ENCODE assay signal across 8 cellular contexts in the genomic region with DNA sequence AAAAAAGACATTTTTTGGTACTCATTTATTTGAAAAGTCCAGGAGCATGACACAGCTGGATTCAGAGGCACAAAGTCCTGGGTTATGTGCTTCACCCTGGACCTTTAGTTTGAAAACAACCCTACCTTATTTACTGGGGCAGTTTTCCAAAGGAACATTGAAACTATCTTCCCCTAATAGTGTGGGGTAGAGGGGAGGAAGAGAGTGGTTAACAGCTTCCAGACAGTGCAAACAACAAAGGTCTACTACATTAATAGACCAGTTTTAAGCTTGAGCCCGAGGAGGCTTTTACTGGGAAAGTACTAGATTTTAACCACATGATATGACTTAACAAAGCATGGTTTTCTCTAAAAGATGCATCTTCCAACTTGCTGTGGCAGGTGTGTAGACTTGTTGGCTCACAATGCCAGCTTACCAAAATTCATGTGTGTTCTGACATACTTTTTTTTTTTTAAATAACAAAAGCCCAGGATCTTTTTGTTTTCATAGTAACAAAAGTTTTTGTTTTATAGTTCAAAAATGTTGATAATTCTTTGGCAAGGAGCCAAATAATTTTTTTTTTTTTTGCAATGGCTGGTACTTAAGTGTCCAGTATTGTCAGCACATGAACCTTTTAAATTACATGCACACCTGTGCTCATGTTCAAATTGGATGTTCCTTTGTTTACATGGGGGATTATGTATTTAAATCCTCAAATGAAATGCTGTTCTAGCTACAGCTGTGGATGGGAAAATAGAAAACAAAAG. TPM values are rescaled to one million over a fixed set of nuclear protein-coding genes. Genes with fewer than 3 reads are reported as not detected.
A peak's percentile ranks its signal among the peaks of the same experiment; 100 is the strongest.
DNase-seq lines count a peak whose midpoint lies in the region; ATAC-seq and TF ChIP-seq lines count a peak whose summit lies in the region.

No MANE protein-coding gene starts in this region.

- WGBS in suprapubic skin: 8% methylated on average over 1 of the region's 1 CpG

- peak overlapping the region; percentile 98 for H3K27ac ChIP-seq in suprapubic skin

- POLR2A ChIA-PET in activated CD4-positive, alpha-beta memory T cell treated with anti-CD3 and anti-CD28 coated beads, Interleukin-2, amount 10 ng/mL, durations not matched to agents 7 days and 5 days (lab: Charles Lee): interaction anchor here (1.0 to 6.5 kb wide), 5 partner anchors 9 to 82 kb away, joined by 3 to 62 read pairs (median 9); partner anchors contain the start of genes GSTO2 and ITPRIP

- peaks cover 5% of the 10 kb centered on the region for H3K27me3 Mint-ChIP-seq in activated CD8-positive, alpha-beta memory T cell treated with anti-CD3 and anti-CD28 coated beads, Interleukin-2, amount 10 ng/mL, durations not matched to agents 7 days and 5 days
- H3K27me3 Mint-ChIP-seq in activated CD4-positive, alpha-beta memory T cell treated with anti-CD3 and anti-CD28 coated beads, Interleukin-2, amount 10 ng/mL, durations not matched to agents 7 days and 5 days: peaks cover under 1% of the 10 kb centered on the region

- peaks cover 63% of the 10 kb centered on the region for H3K4me1 Mint-ChIP-seq in activated CD8-positive, alpha-beta memory T cell treated with anti-CD3 and anti-CD28 coated beads, Interleukin-2, amount 10 ng/mL, durations not matched to agents 7 days and 5 days
- peaks cover 66% of the 10 kb centered on the region for H3K4me1 Mint-ChIP-seq in activated CD4-positive, alpha-beta memory T cell treated with anti-CD3 and anti-CD28 coated beads, Interleukin-2, amount 10 ng/mL, durations not matched to agents 7 days and 5 days

- no peak for TF ChIP-seq EP300 in suprapubic skin (IDR thresholded peaks at IDR 0.05)

- TF ChIP-seq POLR2A in suprapubic skin (IDR thresholded peaks at IDR 0.05): no peak

- no peaks in the 10 kb centered on the region for H3K9me3 ChIP-seq in suprapubic skin

- H3K36me3 ChIP-seq in suprapubic skin: peaks cover 29% of the 10 kb centered on the region

- H3K36me3 Mint-ChIP-seq in activated CD8-positive, alpha-beta memory T cell treated with anti-CD3 and anti-CD28 coated beads, Interleukin-2, amount 10 ng/mL, durations not matched to agents 7 days and 5 days: peaks cover 46% of the 10 kb centered on the region
- H3K36me3 Mint-ChIP-seq in activated CD4-positive, alpha-beta memory T cell treated with anti-CD3 and anti-CD28 coated beads, Interleukin-2, amount 10 ng/mL, durations not matched to agents 7 days and 5 days (ENCODE audit: low read depth): peaks cover 59% of the 10 kb centered on the region

- TF ChIP-seq CTCF in suprapubic skin (IDR thresholded peaks at IDR 0.05): no peak

- CTCF ChIA-PET in activated CD8-positive, alpha-beta memory T cell treated with anti-CD3 and anti-CD28 coated beads, Interleukin-2, amount 10 ng/mL, durations not matched to agents 7 days and 5 days (lab: Charles Lee): interaction anchor here (1.1 to 2.4 kb wide), 6 partner anchors 8 to 91 kb away, joined by 3 to 12 read pairs (median 4); partner anchors contain the start of gene GSTO2
- CTCF ChIA-PET in activated CD4-positive, alpha-beta memory T cell treated with anti-CD3 and anti-CD28 coated beads, Interleukin-2, amount 10 ng/mL, durations not matched to agents 7 days and 5 days (lab: Charles Lee): interaction anchor here (0.7 to 8.1 kb wide), 2 partner anchors 17 to 400 kb away, joined by 3 to 61 read pairs; no protein-coding TSS in a partner anchor

- H3K27me3 ChIP-seq in suprapubic skin: no peaks in the 10 kb centered on the region

- peak overlapping the region; percentile 89 for H3K27ac Mint-ChIP-seq in activated CD8-positive, alpha-beta memory T cell treated with anti-CD3 and anti-CD28 coated beads, Interleukin-2, amount 10 ng/mL, durations not matched to agents 7 days and 5 days
- H3K27ac Mint-ChIP-seq in activated CD4-positive, alpha-beta memory T cell treated with anti-CD3 and anti-CD28 coated beads, Interleukin-2, amount 10 ng/mL, durations not matched to agents 7 days and 5 days: peak overlapping the region; percentile 86

- ATAC-seq in activated CD8-positive, alpha-beta memory T cell treated with anti-CD3 and anti-CD28 coated beads, Interleukin-2, amount 10 ng/mL, durations not matched to agents 7 days and 5 days: no peak
- ATAC-seq in GM19395 (IDR thresholded peaks at IDR 0.05; ENCODE audit: unreplicated experiment): no peak

- DNase-seq in activated CD8-positive, alpha-beta memory T cell treated with anti-CD3 and anti-CD28 coated beads, Interleukin-2, amount 10 ng/mL, durations not matched to agents 7 days and 5 days: no peak
- DNase-seq in activated CD8-positive, alpha-beta memory T cell treated with anti-CD3 and anti-CD28 coated beads, Interleukin-2, amount 50 U/mL, for 48 hours: no peak
- DNase-seq in activated CD4-positive, alpha-beta memory T cell treated with anti-CD3 and anti-CD28 coated beads, Interleukin-2, amount 10 ng/mL, durations not matched to agents 7 days and 5 days: no peak
- DNase-seq in iris pigment epithelial cell (ENCODE audit: low read depth) (peak; percentile 23), suprapubic skin (ENCODE audit: low spot score in 2 of 2) (no peak), NCI-H1436 treated with DMSO at 0.1 percent for 48 hours (lab: John Stamatoyannopoulos, UW) (no peak), epidermal melanocyte (ENCODE audit: insufficient read length, low spot score) (no peak)

- H3K4me3 Mint-ChIP-seq in activated CD8-positive, alpha-beta memory T cell treated with anti-CD3 and anti-CD28 coated beads, Interleukin-2, amount 10 ng/mL, durations not matched to agents 7 days and 5 days: peak overlapping the region; percentile 98
- H3K4me3 Mint-ChIP-seq in activated CD4-positive, alpha-beta memory T cell treated with anti-CD3 and anti-CD28 coated beads, Interleukin-2, amount 10 ng/mL, durations not matched to agents 7 days and 5 days: peak overlapping the region; percentile 97

- no peaks in the 10 kb centered on the region for H3K9me3 Mint-ChIP-seq in activated CD8-positive, alpha-beta memory T cell treated with anti-CD3 and anti-CD28 coated beads, Interleukin-2, amount 10 ng/mL, durations not matched to agents 7 days and 5 days (ENCODE audit: low read depth)
- H3K9me3 Mint-ChIP-seq in activated CD4-positive, alpha-beta memory T cell treated with anti-CD3 and anti-CD28 coated beads, Interleukin-2, amount 10 ng/mL, durations not matched to agents 7 days and 5 days: no peaks in the 10 kb centered on the region

- H3K4me3 ChIP-seq in suprapubic skin: peak overlapping the region; percentile 96

- H3K4me1 ChIP-seq in suprapubic skin: peaks cover 57% of the 10 kb centered on the region

RNA-seq across cellular contexts. Expression of gene GSTO1, which starts 1.8 kb away (rescaled TPM):
- total RNA-seq in activated CD8-positive, alpha-beta memory T cell treated with anti-CD3 and anti-CD28 coated beads, Interleukin-2, amount 10 ng/mL, durations not matched to agents 7 days and 5 days: 100 to 1,000 TPM; 128 to 161 TPM
- total RNA-seq in activated CD4-positive, alpha-beta memory T cell treated with anti-CD3 and anti-CD28 coated beads, Interleukin-2, amount 10 ng/mL, durations not matched to agents 7 days and 5 days: 100 to 1,000 TPM; 139 to 142 TPM
- 10 to 100 TPM; 38.2 to 61.4 (median 56.7) TPM for total RNA-seq in suprapubic skin

RNA-seq across cellular contexts. Expression of gene GSTO2, which starts 12.5 kb away (rescaled TPM):
- 1 to 10 TPM in 1 of 2 experiments, under 1 TPM in 1; 0.96 to 1.3 TPM for total RNA-seq in activated CD8-positive, alpha-beta memory T cell treated with anti-CD3 and anti-CD28 coated beads, Interleukin-2, amount 10 ng/mL, durations not matched to agents 7 days and 5 days
- total RNA-seq in activated CD4-positive, alpha-beta memory T cell treated with anti-CD3 and anti-CD28 coated beads, Interleukin-2, amount 10 ng/mL, durations not matched to agents 7 days and 5 days: 1 to 10 TPM in 1 of 2 experiments, under 1 TPM in 1; 0.88 to 1.8 TPM
- 10 to 100 TPM; 19.0 to 35.5 (median 25.4) TPM for total RNA-seq in suprapubic skin

RNA-seq across cellular contexts. Expression of gene CFAP43, which starts 24.3 kb away (rescaled TPM):
- not detected for total RNA-seq in activated CD8-positive, alpha-beta memory T cell treated with anti-CD3 and anti-CD28 coated beads, Interleukin-2, amount 10 ng/mL, durations not matched to agents 7 days and 5 days
- total RNA-seq in activated CD4-positive, alpha-beta memory T cell treated with anti-CD3 and anti-CD28 coated beads, Interleukin-2, amount 10 ng/mL, durations not matched to agents 7 days and 5 days: under 1 TPM; 0.18 to 0.25 TPM
- 1 to 10 TPM in 2 of 4 donors, under 1 TPM in 2; 0.76 to 1.5 (median 0.99) TPM for total RNA-seq in suprapubic skin

Comparison
In these comparisons a context has a peak if more than half of its experiments do, and no peak if none do; other contexts are left out.
1. RNA of gene GSTO2, which starts 12.5 kb away (total RNA-seq): 19.0 to 35.5 TPM in suprapubic skin; 0.88 to 1.8 TPM in activated CD4-positive, alpha-beta memory T cell treated with anti-CD3 and anti-CD28 coated beads, Interleukin-2, amount 10 ng/mL, durations not matched to agents 7 days and 5 days and 0.96 to 1.3 TPM in activated CD8-positive, alpha-beta memory T cell treated with anti-CD3 and anti-CD28 coated beads, Interleukin-2, amount 10 ng/mL, durations not matched to agents 7 days and 5 days; every median in the first group is over 4 times any median in the second.